ENCODE assay signal across 1 cellular context in genomic region chr2:240949791-240950705, GRCh38.
TF ChIP-seq lines count a peak whose summit lies in the region.

No MANE protein-coding gene starts in this region.

TF ChIP-seq in H1, 55 proteins besides CTCF, POLR2A, EP300 and RAD21:
- TF ChIP-seq CBX8 (IDR thresholded peaks at IDR 0.05; ENCODE audit: borderline replicate concordance, low read depth, low read length) (no peak), SIX5 (IDR thresholded peaks at IDR 0.05; ENCODE audit: low read depth, low read length) (no peak), RNF2 (IDR thresholded peaks at IDR 0.05; ENCODE audit: borderline replicate concordance, low read depth, low read length, missing control alignments, poor library complexity, severe bottlenecking) (no peak), KDM1A (IDR thresholded peaks at IDR 0.05; ENCODE audit: borderline replicate concordance, low read length) (no peak), EGR1 (IDR thresholded peaks at IDR 0.05; ENCODE audit: borderline replicate concordance, low read depth, low read length) (no peak), RFX5 (IDR thresholded peaks at IDR 0.05; ENCODE audit: borderline replicate concordance, low read depth, low read length) (no peak), TAF7 (optimal IDR thresholded peaks at IDR 0.05; ENCODE audit: borderline replicate concordance, low read depth, low read length) (no peak), E2F6 (IDR thresholded peaks at IDR 0.05) (no peak), USF2 (IDR thresholded peaks at IDR 0.05; ENCODE audit: low read length) (no peak), GABPA (IDR thresholded peaks at IDR 0.05; ENCODE audit: borderline replicate concordance, insufficient read depth, low read length) (no peak), TAF1 (IDR thresholded peaks at IDR 0.05; ENCODE audit: low read depth, low read length) (no peak), JUN (IDR thresholded peaks at IDR 0.05; ENCODE audit: low read depth, low read length) (no peak), NRF1 (IDR thresholded peaks at IDR 0.05; ENCODE audit: low read depth, low read length) (no peak), NANOG (IDR thresholded peaks at IDR 0.05; ENCODE audit: insufficient read depth, low read depth, low read length, poor library complexity, severe bottlenecking) (no peak), SP1 (IDR thresholded peaks at IDR 0.05; ENCODE audit: low read depth, low read length) (no peak)
TF ChIP-seq in H1: peak in this region for 0.
